8 cellular contexts compared by ENCODE assay signal in the genomic region with DNA sequence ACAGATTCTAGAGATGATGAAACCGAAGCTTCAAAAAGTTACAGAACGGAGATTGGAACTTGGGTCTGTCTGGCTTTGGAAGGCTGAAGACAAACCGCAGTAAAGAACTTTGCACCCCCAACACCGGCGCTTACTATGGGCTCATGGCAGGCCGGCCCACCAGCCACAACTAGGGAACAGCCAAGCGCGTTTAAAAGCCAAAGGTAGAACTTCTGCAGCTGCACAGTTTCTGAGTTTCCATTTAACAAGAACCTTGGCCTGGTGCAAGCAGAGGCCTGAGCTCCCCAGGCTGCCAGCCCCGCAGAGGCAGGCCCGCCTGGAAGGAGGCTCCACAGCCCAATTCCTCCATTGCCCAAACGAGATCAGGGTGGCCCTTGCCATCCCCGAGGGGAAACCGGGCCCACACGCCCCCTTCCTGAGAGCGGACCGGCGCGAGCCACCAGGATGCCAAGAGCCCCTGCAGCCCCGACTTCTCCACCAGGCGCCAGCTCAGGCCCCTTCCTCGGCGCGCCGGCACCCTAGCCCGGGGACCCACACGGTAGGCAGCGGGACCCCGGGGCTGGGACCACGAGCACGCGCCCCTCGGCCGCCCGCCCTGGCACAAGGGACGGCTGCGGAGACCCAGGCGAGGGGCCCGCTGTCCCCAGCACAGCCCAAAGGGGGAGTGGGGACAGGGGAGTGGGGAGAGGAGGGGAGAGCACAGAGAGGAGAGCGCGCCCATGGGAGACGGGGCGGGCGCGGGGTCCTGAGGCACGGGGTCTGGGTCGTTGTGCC. TPM values are rescaled to one million over a fixed set of nuclear protein-coding genes. Genes with fewer than 3 reads are reported as not detected.
DNase-seq lines count a peak whose midpoint lies in the region; ATAC-seq and TF ChIP-seq lines count a peak whose summit lies in the region.

No MANE protein-coding gene starts in this region.

- H3K27ac ChIP-seq in BLaER1 (peak overlapping the region; percentile 88), VCaP (peak overlapping the region; percentile 77; the same call in 1 of the 2 replicates), epithelial cell of prostate (peak overlapping the region; percentile 10)
- peak overlapping the region; percentile 80 for H3K27ac ChIP-seq in naive thymus-derived CD4-positive, alpha-beta T cell (ENCODE audit: low read depth, low read length)

- peak overlapping the region; percentile 95 for H3K9ac ChIP-seq in BLaER1

- peak overlapping the region; percentile 93 for H3K4me3 ChIP-seq in BLaER1
- H3K4me3 ChIP-seq in naive thymus-derived CD4-positive, alpha-beta T cell (ENCODE audit: low read length) = peak overlapping the region; percentile 99

- ATAC-seq in GM19372 (IDR thresholded peaks at IDR 0.05; ENCODE audit: low read depth, unreplicated experiment) = peak; percentile 30
- peak; percentile 33 for ATAC-seq in HG03439 (IDR thresholded peaks at IDR 0.05; ENCODE audit: unreplicated experiment)
- ATAC-seq in naive thymus-derived CD4-positive, alpha-beta T cell = peak; percentile 65

- H3K4me3 Mint-ChIP-seq in naive thymus-derived CD4-positive, alpha-beta T cell = peak overlapping the region; percentile 85 to 95 (median 92)

- peaks cover 50% of the 10 kb centered on the region for H4K20me1 ChIP-seq in BLaER1

- H3K4me1 Mint-ChIP-seq in naive thymus-derived CD4-positive, alpha-beta T cell = peaks cover 16 to 60% (median 31%) of the 10 kb centered on the region in 7 donors

- H3K36me3 Mint-ChIP-seq in naive thymus-derived CD4-positive, alpha-beta T cell = peaks cover 0 to 26% (median 4%) of the 10 kb centered on the region in 5 donors

- H3K27me3 ChIP-seq in BLaER1 = no peaks in the 10 kb centered on the region
- H3K27me3 ChIP-seq in naive thymus-derived CD4-positive, alpha-beta T cell (ENCODE audit: control insufficient read depth in 2 of 2, insufficient read depth in 2 of 2, low read length in 2 of 2) = no peaks in the 10 kb centered on the region

- H3K27me3 Mint-ChIP-seq in naive thymus-derived CD4-positive, alpha-beta T cell = no peaks in the 10 kb centered on the region

- CTCF ChIA-PET in naive thymus-derived CD4-positive, alpha-beta T cell (lab: Charles Lee) = interaction anchor here (0.6 to 0.7 kb wide), 2 partner anchors 115 to 771 kb away, joined by 3 read pairs; no protein-coding TSS in a partner anchor

- H3K4me2 ChIP-seq in BLaER1 = peak overlapping the region; percentile 98

- H3K9me3 Mint-ChIP-seq in naive thymus-derived CD4-positive, alpha-beta T cell = peaks cover 0 to 2% (median 0%) of the 10 kb centered on the region in 11 donors

- peaks cover 69% of the 10 kb centered on the region for H3K36me3 ChIP-seq in BLaER1
- H3K36me3 ChIP-seq in naive thymus-derived CD4-positive, alpha-beta T cell (ENCODE audit: control insufficient read depth in 2 of 3, insufficient read depth in 3 of 3, low read length in 3 of 3) = peaks cover 0 to 50% (median 0%) of the 10 kb centered on the region in 3 experiments

- H3K27ac Mint-ChIP-seq in naive thymus-derived CD4-positive, alpha-beta T cell = peak overlapping the region in 8 of 9 donors; percentile 59 to 90 (median 76)

- H3K9me3 ChIP-seq in BLaER1 = no peaks in the 10 kb centered on the region
- H3K9me3 ChIP-seq in naive thymus-derived CD4-positive, alpha-beta T cell (ENCODE audit: control insufficient read depth in 2 of 3, low read length in 3 of 3) = no peaks in the 10 kb centered on the region

- H3K4me1 ChIP-seq in BLaER1 = peaks cover 47% of the 10 kb centered on the region
- H3K4me1 ChIP-seq in naive thymus-derived CD4-positive, alpha-beta T cell (ENCODE audit: control insufficient read depth in 2 of 2, insufficient read depth in 2 of 2, low read length in 2 of 2) = peaks cover 13 to 27% of the 10 kb centered on the region in 2 donors

- no peak for DNase-seq in epithelial cell of prostate (ENCODE audit: low read depth, low spot score)
- peak in 4 of 9 donors; percentile 18 to 40 (median 34) for DNase-seq in naive thymus-derived CD4-positive, alpha-beta T cell
- no peak for DNase-seq in posterior vena cava (ENCODE audit: low spot score)
- DNase-seq in hippocampal formation (lab: John Stamatoyannopoulos, UW) = no peak

- intact Hi-C loops in naive thymus-derived CD4-positive, alpha-beta T cell (cut with micrococcal nuclease) = loop anchor here (1.0 to 10.0 kb wide), 10 partner anchors 10 to 1187 kb away; a partner anchor contains a TSS
- intact Hi-C loops in posterior vena cava (cut with DNase I) = loop anchor here in 1 of 2 donors (5.0 kb wide), 1 partner anchor 125 kb away; no protein-coding TSS in a partner anchor

- TF ChIP-seq CTCF in VCaP (conservative IDR thresholded peaks at IDR 0.05) = no peak

- POLR2A ChIA-PET in naive thymus-derived CD4-positive, alpha-beta T cell (lab: Charles Lee) = interaction anchor here (0.6 to 2.8 kb wide), 6 partner anchors 9 to 1869 kb away, joined by 3 to 12 read pairs (median 3); a partner anchor contains a TSS

RNA-seq across cellular contexts. Expression of a gene that starts 0.6 kb away (rescaled TPM):
- 100 to 1,000 TPM; 112 to 141 (median 125) TPM for total RNA-seq in naive thymus-derived CD4-positive, alpha-beta T cell
- 100 to 1,000 TPM; 269 to 314 TPM for polyA plus RNA-seq in naive thymus-derived CD4-positive, alpha-beta T cell
- total RNA-seq in posterior vena cava = 10 to 100 TPM; 17.3 to 24.7 TPM

RNA-seq across cellular contexts. Expression of a gene that starts 9.8 kb away (rescaled TPM):
- 10 to 100 TPM in 3 of 5 experiments, 1 to 10 TPM in 2; 7.1 to 30.7 (median 20.0) TPM for total RNA-seq in naive thymus-derived CD4-positive, alpha-beta T cell
- polyA plus RNA-seq in naive thymus-derived CD4-positive, alpha-beta T cell = 10 to 100 TPM; 37.8 to 58.3 TPM
- 10 to 100 TPM; 12.3 to 15.6 TPM for total RNA-seq in posterior vena cava

RNA-seq across cellular contexts. Expression of a gene that starts 9.8 kb away (rescaled TPM):
- total RNA-seq in naive thymus-derived CD4-positive, alpha-beta T cell = 10 to 100 TPM; 14.0 to 77.7 (median 22.6) TPM
- 10 to 100 TPM; 60.1 to 61.1 TPM for polyA plus RNA-seq in naive thymus-derived CD4-positive, alpha-beta T cell
- total RNA-seq in posterior vena cava = 10 to 100 TPM; 12.4 to 18.6 TPM

Comparison
In these comparisons a context has a peak if more than half of its experiments do, and no peak if none do; other contexts are left out.
1. H3K27ac ChIP-seq: peak in every context shown above with its lines; median percentile 88 in BLaER1; 80 in naive thymus-derived CD4-positive, alpha-beta T cell; 77 in VCaP; 10 in epithelial cell of prostate.
2. RNA of a gene that starts 0.6 kb away (total RNA-seq): 112 to 141 TPM in naive thymus-derived CD4-positive, alpha-beta T cell; 17.3 to 24.7 TPM in posterior vena cava; every median in the first group is over 4 times any median in the second.
3. Peak in every context shown above with its lines, with median percentiles within 50 percentile points of each other: ATAC-seq.